ENCODE assay signal across 8 cellular contexts in the genomic region with DNA sequence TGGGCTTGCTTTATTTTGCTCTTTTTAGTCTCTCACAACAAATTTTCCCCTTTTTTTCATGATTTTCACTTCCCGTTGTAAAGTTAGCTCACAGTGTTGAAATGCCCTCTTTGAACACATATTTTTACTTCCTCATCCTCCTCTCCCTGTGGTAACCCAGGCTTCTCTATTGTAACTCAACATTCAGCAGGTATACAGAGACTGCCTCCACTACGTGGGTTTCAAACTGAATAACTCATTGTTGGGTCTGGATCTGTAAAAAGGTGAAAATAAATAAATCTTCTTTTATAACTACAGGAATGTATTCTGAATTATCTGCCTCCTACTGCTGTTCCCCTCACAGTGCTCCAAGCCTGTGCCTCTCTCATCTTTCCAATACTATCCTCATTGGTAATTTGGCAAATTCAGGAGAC.
DNase-seq lines count a peak whose midpoint lies in the region; ATAC-seq and TF ChIP-seq lines count a peak whose summit lies in the region.

No MANE protein-coding gene starts in this region.

- no peak for TF ChIP-seq CTCF in astrocyte of the spinal cord (IDR thresholded peaks at IDR 0.05; ENCODE audit: low read depth, low read length)
- TF ChIP-seq CTCF in osteocyte (IDR thresholded peaks at IDR 0.05), result no peak
- TF ChIP-seq CTCF in tibial nerve (IDR thresholded peaks at IDR 0.05), result no peak

- H3K27me3 ChIP-seq in tibial nerve, result peaks cover 0 to 3% of the 10 kb centered on the region in 2 donors

- 57 to 79% methylated on average over 2 of the region's 2 CpGs for WGBS in tibial nerve, 2 donors

- TF ChIP-seq POLR2A in tibial nerve (IDR thresholded peaks at IDR 0.05), result no peak

- in situ Hi-C loops in astrocyte of the spinal cord (cut with HindIII; ENCODE audit: low sequenced_read_pairs), result no loop called here

- H3K4me3 ChIP-seq in Jurkat, Clone E6-1 (ENCODE audit: low read length), result peak overlapping the region; percentile 74
- peak overlapping the region; percentile 73 for H3K4me3 ChIP-seq in astrocyte of the spinal cord (ENCODE audit: low read depth, low read length)
- peak overlapping the region in 1 of 4 donors; percentile 93 for H3K4me3 ChIP-seq in tibial nerve

- H3K36me3 Mint-ChIP-seq in osteocyte (ENCODE audit: unreplicated experiment), result peaks cover 12% of the 10 kb centered on the region

- peak in 1 of 2 donors; percentile 64 for TF ChIP-seq EP300 in tibial nerve (IDR thresholded peaks at IDR 0.05)

- peaks cover 63% of the 10 kb centered on the region for H3K4me1 Mint-ChIP-seq in osteocyte (ENCODE audit: unreplicated experiment)

- peak overlapping the region in 2 of 4 donors; percentile 92 to 95 for H3K27ac ChIP-seq in tibial nerve

- ATAC-seq in GM18511 (IDR thresholded peaks at IDR 0.05; ENCODE audit: unreplicated experiment) (peak; percentile 59), HG02571 (IDR thresholded peaks at IDR 0.05; ENCODE audit: unreplicated experiment) (no peak), HG02870 (IDR thresholded peaks at IDR 0.05; ENCODE audit: unreplicated experiment) (no peak)

- no peaks in the 10 kb centered on the region for H3K9me3 Mint-ChIP-seq in osteocyte (ENCODE audit: unreplicated experiment)

- H3K27me3 Mint-ChIP-seq in osteocyte (ENCODE audit: unreplicated experiment), result no peaks in the 10 kb centered on the region

- H3K4me3 Mint-ChIP-seq in osteocyte (ENCODE audit: unreplicated experiment), result peak overlapping the region; percentile 89

- no peak for DNase-seq in Jurkat, Clone E6-1 (ENCODE audit: low read depth, low spot score)
- DNase-seq in astrocyte of the spinal cord (ENCODE audit: low read depth, low spot score) (peak; percentile 23), osteocyte (ENCODE audit: extremely low spot score, unreplicated experiment) (no peak), tibial nerve (ENCODE audit: low spot score in 2 of 2) (no peak)
- DNase-seq in effector CD8-positive, alpha-beta T cell (lab: John Stamatoyannopoulos, UW), result no peak

- peaks cover 0 to 53% (median 4%) of the 10 kb centered on the region in 4 donors for H3K4me1 ChIP-seq in tibial nerve

- peaks cover 0 to 6% (median 0%) of the 10 kb centered on the region in 3 donors for H3K36me3 ChIP-seq in tibial nerve

- H3K9me3 ChIP-seq in tibial nerve, result no peaks in the 10 kb centered on the region

- peak overlapping the region; percentile 98 for H3K27ac Mint-ChIP-seq in osteocyte (ENCODE audit: unreplicated experiment)
